ENCODE assay signal across 9 cellular contexts in genomic region chr4:131091896-131092295, GRCh38.
A peak's percentile ranks its signal among the peaks of the same experiment; 100 is the strongest.
DNase-seq lines count a peak whose midpoint lies in the region; ATAC-seq and TF ChIP-seq lines count a peak whose summit lies in the region.
"Had no signal": no experiment of that assay in that cellular context is flagged by ENCODE, and none has a peak within 500 bp of the region (broad histone marks: within the 10 kb centered on the region; RNA-seq: fewer than 3 reads in every experiment).

No MANE protein-coding gene starts in this region.

- no peaks in the 10 kb centered on the region for H3K36me3 ChIP-seq in RWPE2 (ENCODE audit: low read depth)

- no peak overlapping the region for H3K4me3 ChIP-seq in RWPE2 (ENCODE audit: severe bottlenecking)

- H3K27ac Mint-ChIP-seq in activated naive CD4-positive, alpha-beta T cell treated with anti-CD3 and anti-CD28 coated beads, Interleukin-2, amount 50 U/mL, for 72 hours = no peak overlapping the region
- H3K27ac Mint-ChIP-seq: T-helper 1 cell treated with Interleukin-12 subunit alpha and Interleukin-12 subunit beta and Interleukin-4 antibody, amounts not matched to agents 30 μg/mL and 1 μg/mL, for 36 hours had no signal

- no peak overlapping the region for H3K27ac ChIP-seq in RWPE2 (ENCODE audit: poor library complexity, severe bottlenecking)

- DNase-seq in AML-193 (lab: John Stamatoyannopoulos, UW) (peak; percentile 38 to 55), HT1080 (ENCODE audit: low read depth) (peak; percentile 15), RWPE2 (ENCODE audit: low spot score) (no peak), glomerular visceral epithelial cell (ENCODE audit: extremely low spot score) (peak; percentile 37), mucosa of gallbladder (ENCODE audit: low spot score) (no peak)
- DNase-seq in activated naive CD4-positive, alpha-beta T cell treated with anti-CD3 and anti-CD28 coated beads, Interleukin-2, amount 50 U/mL, for 72 hours (ENCODE audit: low spot score in 2 of 2) = no peak

- peaks cover 4 to 10% of the 10 kb centered on the region in 2 donors for H3K9me3 Mint-ChIP-seq in activated naive CD4-positive, alpha-beta T cell treated with anti-CD3 and anti-CD28 coated beads, Interleukin-2, amount 50 U/mL, for 72 hours
- H3K9me3 Mint-ChIP-seq: T-helper 1 cell treated with Interleukin-12 subunit alpha and Interleukin-12 subunit beta and Interleukin-4 antibody, amounts not matched to agents 30 μg/mL and 1 μg/mL, for 36 hours had no signal

- TF ChIP-seq CTCF in RWPE2 (IDR thresholded peaks at IDR 0.05; ENCODE audit: poor library complexity, severe bottlenecking) = peak; percentile 70

- H3K9me3 ChIP-seq in RWPE2 (ENCODE audit: severe bottlenecking) = no peaks in the 10 kb centered on the region

- ATAC-seq in RWPE2 (ENCODE audit: low read depth) (peak; percentile 60; the same call in 1 of the 3 replicates), GM19467 (IDR thresholded peaks at IDR 0.05; ENCODE audit: unreplicated experiment) (no peak), GM19328 (IDR thresholded peaks at IDR 0.05; ENCODE audit: unreplicated experiment) (no peak)
- no peak for ATAC-seq in activated naive CD4-positive, alpha-beta T cell treated with anti-CD3 and anti-CD28 coated beads, Interleukin-2, amount 50 U/mL, for 72 hours

- H3K27me3 ChIP-seq in RWPE2 (ENCODE audit: insufficient read depth, poor library complexity, severe bottlenecking) = no peaks in the 10 kb centered on the region

- H3K36me3 Mint-ChIP-seq in activated naive CD4-positive, alpha-beta T cell treated with anti-CD3 and anti-CD28 coated beads, Interleukin-2, amount 50 U/mL, for 72 hours = no peaks in the 10 kb centered on the region

- H3K4me1 ChIP-seq in RWPE2 (ENCODE audit: insufficient read depth, poor library complexity, severe bottlenecking) = no peaks in the 10 kb centered on the region

Comparison
In these comparisons a context has a peak if more than half of its experiments do, and no peak if none do; other contexts are left out.
1. DNase-seq: peak in AML-193 (2 of 2), HT1080 (single experiment) and glomerular visceral epithelial cell (single experiment); none in RWPE2 (single experiment), mucosa of gallbladder (single experiment) and activated naive CD4-positive, alpha-beta T cell treated with anti-CD3 and anti-CD28 coated beads, Interleukin-2, amount 50 U/mL, for 72 hours (0 of 2).